In the genomic region with DNA sequence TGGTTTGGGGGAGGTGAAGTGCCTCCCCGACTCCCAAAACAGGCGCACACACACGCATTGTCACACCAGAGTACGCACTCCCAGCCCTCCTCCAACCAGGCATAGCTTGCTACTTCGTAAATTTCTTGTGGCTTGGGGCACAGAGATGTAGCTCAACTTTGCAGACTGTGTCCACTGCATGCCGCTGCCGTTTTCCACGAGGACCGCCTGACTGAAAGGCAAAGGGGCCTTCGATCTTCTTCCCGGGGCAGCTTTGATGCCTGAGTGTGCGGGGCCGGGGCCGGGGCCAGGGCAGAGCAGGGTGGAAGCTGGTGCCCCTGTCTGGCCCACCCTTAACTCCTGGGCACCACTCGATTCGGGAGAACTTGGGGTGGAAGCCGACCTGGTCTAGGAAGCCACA, we compare ENCODE assay signal across 20 cellular contexts. TPM values are rescaled to one million over a fixed set of nuclear protein-coding genes. Genes with fewer than 3 reads are reported as not detected.
DNase-seq lines count a peak whose midpoint lies in the region; ATAC-seq and TF ChIP-seq lines count a peak whose summit lies in the region.
"Had no signal": no experiment of that assay in that cellular context is flagged by ENCODE, and none has a peak within 500 bp of the region (broad histone marks: within the 10 kb centered on the region; RNA-seq: fewer than 3 reads in every experiment).

No MANE protein-coding gene starts in this region.

- no peak for ATAC-seq in activated T-helper 17 cell treated with anti-CD3 and anti-CD28 coated beads, Interleukin-2, amount 50 U/mL, for 72 hours (replicated peaks)
- ATAC-seq: gastrocnemius medialis; HCT116; left cardiac atrium; naive thymus-derived CD4-positive, alpha-beta T cell; sciatic nerve; stimulated activated naive CD8-positive, alpha-beta T cell treated with anti-CD3 and anti-CD28 coated beads, Interleukin-15, amount 100 ng/mL, for 72 hours had no signal

- H3K23ac ChIP-seq in H9 (ENCODE audit: insufficient read length, low read depth, low read length): no peak overlapping the region
- no peak overlapping the region for H3K23ac ChIP-seq in trophoblast cell (ENCODE audit: low read length)

- peaks cover 2% of the 10 kb centered on the region for H4K20me1 ChIP-seq in H9 (ENCODE audit: control insufficient read depth, insufficient read depth, insufficient read length)

- no CpG with 5 or more reads among the region's 17 CpGs for whole genome bisulfite sequencing in H9 (ENCODE audit: extremely low coverage, insufficient read length, low lambda C conversion rate)
- WGBS in iPS DF 6.9 (ENCODE audit: insufficient coverage, insufficient read length): no CpG with 5 or more reads among the region's 17 CpGs
- WGBS in trophoblast cell (ENCODE audit: extremely low coverage, insufficient coverage, insufficient read length): no CpG with 5 or more reads among the region's 17 CpGs
- WGBS in stomach, 5 donors: 21 to 52% (median 40%) methylated on average over 17 of the region's 17 CpGs

- no peak for DNase-seq in H9
- DNase-seq in iPS DF 6.9 (ENCODE audit: low read depth, low spot score): no peak
- DNase-seq in trophoblast cell: no peak
- DNase-seq in stimulated activated CD4-positive, alpha-beta T cell treated with anti-CD3 and anti-CD28 coated beads, Interleukin-4, amount 100 ng/mL, for 1 hour: no peak
- no peak for DNase-seq in stomach
- DNase-seq in T-helper 1 cell: no peak
- DNase-seq: activated CD4-positive, alpha-beta T cell treated with anti-CD3 and anti-CD28 coated beads, Interleukin-2, amount 10 ng/mL, durations not matched to agents 7 days and 5 days; activated naive CD8-positive, alpha-beta T cell treated with anti-CD3 and anti-CD28 coated beads, Interleukin-2, amount 10 ng/mL, durations not matched to agents 7 days and 5 days; gastrocnemius medialis; left cardiac atrium; naive thymus-derived CD4-positive, alpha-beta T cell; NCI-H1930; NCI-H526 treated with DMSO at 0.1 percent for 48 hours; stimulated activated naive CD8-positive, alpha-beta T cell treated with anti-CD3 and anti-CD28 coated beads, Interleukin-15, amount 100 ng/mL, for 72 hours had no signal

- H3K4me1 ChIP-seq in H9 (ENCODE audit: insufficient read depth, low read length) (peaks cover 15% of the 10 kb centered on the region; the same call in 1 of the 2 replicates), iPS DF 6.9 (ENCODE audit: control insufficient read depth, insufficient read depth, low read length) (peaks cover 7% of the 10 kb centered on the region), trophoblast cell (ENCODE audit: control insufficient read depth in 1 of 2, insufficient read depth in 2 of 2, low read length in 2 of 2) (peaks cover 25 to 36% of the 10 kb centered on the region in 2 experiments), stomach (peaks cover 11 to 46% (median 23%) of the 10 kb centered on the region in 4 donors)

- no peak overlapping the region for H3K27ac Mint-ChIP-seq in H9
- no peak overlapping the region for H3K27ac Mint-ChIP-seq in activated T-helper 17 cell treated with anti-CD3 and anti-CD28 coated beads, Interleukin-2, amount 50 U/mL, for 72 hours
- H3K27ac Mint-ChIP-seq: activated CD4-positive, alpha-beta T cell treated with anti-CD3 and anti-CD28 coated beads, Interleukin-2, amount 10 ng/mL, durations not matched to agents 7 days and 5 days; activated naive CD8-positive, alpha-beta T cell treated with anti-CD3 and anti-CD28 coated beads, Interleukin-2, amount 10 ng/mL, durations not matched to agents 7 days and 5 days; stimulated activated naive CD8-positive, alpha-beta T cell treated with anti-CD3 and anti-CD28 coated beads, Interleukin-15, amount 100 ng/mL, for 72 hours had no signal

- H3K36me3 ChIP-seq in iPS DF 6.9 (ENCODE audit: control insufficient read depth, insufficient read depth, low read length) (no peaks in the 10 kb centered on the region), trophoblast cell (ENCODE audit: control insufficient read depth in 1 of 2, insufficient read depth in 2 of 2, low read length in 2 of 2) (no peaks in the 10 kb centered on the region), stomach (no peaks in the 10 kb centered on the region)
- H3K36me3 ChIP-seq: gastrocnemius medialis, tibial nerve had no signal

- H2AFZ ChIP-seq in H9 (ENCODE audit: low read length) (no peak overlapping the region), trophoblast cell (ENCODE audit: insufficient read depth, low read length, poor library complexity) (no peak overlapping the region)

- peak overlapping the region; percentile 46 to 90 for H3K4me3 Mint-ChIP-seq in H9
- peak overlapping the region; percentile 20 for H3K4me3 Mint-ChIP-seq in activated T-helper 17 cell treated with anti-CD3 and anti-CD28 coated beads, Interleukin-2, amount 50 U/mL, for 72 hours
- H3K4me3 Mint-ChIP-seq: activated CD4-positive, alpha-beta T cell treated with anti-CD3 and anti-CD28 coated beads, Interleukin-2, amount 10 ng/mL, durations not matched to agents 7 days and 5 days; activated naive CD8-positive, alpha-beta T cell treated with anti-CD3 and anti-CD28 coated beads, Interleukin-2, amount 10 ng/mL, durations not matched to agents 7 days and 5 days; stimulated activated naive CD8-positive, alpha-beta T cell treated with anti-CD3 and anti-CD28 coated beads, Interleukin-15, amount 100 ng/mL, for 72 hours had no signal

- H3K4me3 ChIP-seq in iPS DF 6.9 (ENCODE audit: low read length): peak overlapping the region; percentile 2; the same call in 1 of the 2 replicates
- no peak overlapping the region for H3K4me3 ChIP-seq in trophoblast cell (ENCODE audit: low read depth, low read length)
- H3K4me3 ChIP-seq in stomach: no peak overlapping the region
- H3K4me3 ChIP-seq: gastrocnemius medialis, SJSA1, tibial nerve had no signal

- TF ChIP-seq EP300 in stomach (IDR thresholded peaks at IDR 0.05): no peak

- no peak overlapping the region for H2BK120ac ChIP-seq in H9 (ENCODE audit: low read depth, low read length, poor library complexity, severe bottlenecking)
- peak overlapping the region; percentile 4 for H2BK120ac ChIP-seq in trophoblast cell (ENCODE audit: insufficient read depth, low read length, poor library complexity)

- H3K56ac ChIP-seq in H9 (ENCODE audit: insufficient read length, low read depth, low read length): no peak overlapping the region

- no peak overlapping the region for H2BK5ac ChIP-seq in H9 (ENCODE audit: insufficient read length, low read length)
- no peak overlapping the region for H2BK5ac ChIP-seq in trophoblast cell (ENCODE audit: low read depth, low read length, poor library complexity)

- H2AK5ac ChIP-seq in H9 (ENCODE audit: insufficient read length, low read length) (no peak overlapping the region), trophoblast cell (ENCODE audit: low read length) (no peak overlapping the region)

- no peak overlapping the region for H4K5ac ChIP-seq in H9 (ENCODE audit: insufficient read length, low read depth, low read length)

- H2BK12ac ChIP-seq in H9 (ENCODE audit: insufficient read length, low read depth, low read length): no peak overlapping the region
- no peak overlapping the region for H2BK12ac ChIP-seq in trophoblast cell (ENCODE audit: low read length)

- H2BK20ac ChIP-seq in H9 (ENCODE audit: low read depth, low read length, poor library complexity, severe bottlenecking): no peak overlapping the region

- H3T11ph ChIP-seq in H9 (ENCODE audit: low read length): no peak overlapping the region

- H2BK15ac ChIP-seq in H9 (ENCODE audit: low read depth, low read length): no peak overlapping the region

- peaks cover 71% of the 10 kb centered on the region for H3K27me3 Mint-ChIP-seq in H9 (ENCODE audit: low read depth)
- peaks cover 62% of the 10 kb centered on the region for H3K27me3 Mint-ChIP-seq in activated T-helper 17 cell treated with anti-CD3 and anti-CD28 coated beads, Interleukin-2, amount 50 U/mL, for 72 hours

- H3K23me2 ChIP-seq in H9 (ENCODE audit: insufficient read length, low read depth, low read length, poor library complexity, severe bottlenecking): peaks cover 50% of the 10 kb centered on the region

- H3K14ac ChIP-seq in H9 (ENCODE audit: insufficient read depth, low read length) (no peak overlapping the region), trophoblast cell (ENCODE audit: low read length) (no peak overlapping the region)

- no peak overlapping the region for H3K27ac ChIP-seq in H9 (ENCODE audit: insufficient read length, low read depth, low read length)
- H3K27ac ChIP-seq in iPS DF 6.9 (ENCODE audit: low read length): no peak overlapping the region
- H3K27ac ChIP-seq in trophoblast cell (ENCODE audit: low read depth, low read length): no peak overlapping the region
- H3K27ac ChIP-seq in stomach: no peak overlapping the region
- H3K27ac ChIP-seq: gastrocnemius medialis, HL-60, SJSA1 had no signal

- TF ChIP-seq CTCF in H9 (conservative IDR thresholded peaks at IDR 0.05) (no peak), stomach (IDR thresholded peaks at IDR 0.05) (no peak)

- H3K4me2 ChIP-seq in H9 (ENCODE audit: insufficient read depth, insufficient read length, low read length): peak overlapping the region; percentile 94
- peak overlapping the region; percentile 18 for H3K4me2 ChIP-seq in trophoblast cell (ENCODE audit: low read length)

- H4K8ac ChIP-seq in H9 (replicated peaks; ENCODE audit: insufficient read length, low read depth, low read length) (no peak overlapping the region), trophoblast cell (ENCODE audit: low read depth, low read length) (no peak overlapping the region)

- H3K27me3 ChIP-seq in H9 (ENCODE audit: insufficient read depth, low read length) (peaks cover 40% of the 10 kb centered on the region), iPS DF 6.9 (ENCODE audit: control insufficient read depth, insufficient read depth, low read length) (peaks cover 44% of the 10 kb centered on the region), trophoblast cell (ENCODE audit: insufficient read depth, low read length) (peaks cover 36% of the 10 kb centered on the region), stomach (peaks cover 0 to 87% (median 71%) of the 10 kb centered on the region in 3 donors)
- H3K27me3 ChIP-seq: SJSA1 had no signal

- no peaks in the 10 kb centered on the region for H3K9me3 ChIP-seq in H9 (ENCODE audit: control insufficient read depth, low read depth, low read length)
- no peaks in the 10 kb centered on the region for H3K9me3 ChIP-seq in iPS DF 6.9 (ENCODE audit: control insufficient read depth, insufficient read depth, low read length)
- H3K9me3 ChIP-seq in trophoblast cell (ENCODE audit: insufficient read depth, low read depth, low read length): peaks cover 5% of the 10 kb centered on the region
- no peaks in the 10 kb centered on the region for H3K9me3 ChIP-seq in stomach
- H3K9me3 ChIP-seq: gastrocnemius medialis, SJSA1, tibial nerve had no signal

- H3K79me1 ChIP-seq in H9 (ENCODE audit: insufficient read depth, low read depth, low read length, poor library complexity, severe bottlenecking): no peaks in the 10 kb centered on the region
- peaks cover 13% of the 10 kb centered on the region for H3K79me1 ChIP-seq in trophoblast cell (ENCODE audit: low read length)

- H3K4ac ChIP-seq in H9 (ENCODE audit: low read depth, low read length): no peak overlapping the region
- H3K4ac ChIP-seq in trophoblast cell (ENCODE audit: low read depth, low read length): no peak overlapping the region

- no peak overlapping the region for H4K12ac ChIP-seq in trophoblast cell (ENCODE audit: low read depth, low read length)

- intact Hi-C loops in stomach (cut with DNase I; ENCODE audit: low total_unique reads): no loop called here

- H4K91ac ChIP-seq in H9 (ENCODE audit: insufficient read length, low read depth, low read length) (no peak overlapping the region), trophoblast cell (ENCODE audit: low read depth, low read length) (no peak overlapping the region)

- H3K36me3 Mint-ChIP-seq in H9 (ENCODE audit: insufficient read depth in 1 of 3, low read depth in 3 of 3): no peaks in the 10 kb centered on the region; a peak in 1 of 7 replicates
- peaks cover 6% of the 10 kb centered on the region for H3K36me3 Mint-ChIP-seq in activated T-helper 17 cell treated with anti-CD3 and anti-CD28 coated beads, Interleukin-2, amount 50 U/mL, for 72 hours (ENCODE audit: low read depth)
- H3K36me3 Mint-ChIP-seq: naive thymus-derived CD4-positive, alpha-beta T cell had no signal

- H3K9ac ChIP-seq in H9 (ENCODE audit: extremely low read depth, insufficient read length, low read length) (no peak overlapping the region), trophoblast cell (ENCODE audit: low read length) (no peak overlapping the region)

- TF ChIP-seq POLR2A in stomach (IDR thresholded peaks at IDR 0.05): no peak

- no peaks in the 10 kb centered on the region; a peak in 2 of 5 replicates for H3K9me3 Mint-ChIP-seq in H9
- H3K9me3 Mint-ChIP-seq in activated T-helper 17 cell treated with anti-CD3 and anti-CD28 coated beads, Interleukin-2, amount 50 U/mL, for 72 hours: no peaks in the 10 kb centered on the region
- H3K9me3 Mint-ChIP-seq: activated CD4-positive, alpha-beta T cell treated with anti-CD3 and anti-CD28 coated beads, Interleukin-2, amount 10 ng/mL, durations not matched to agents 7 days and 5 days; activated naive CD8-positive, alpha-beta T cell treated with anti-CD3 and anti-CD28 coated beads, Interleukin-2, amount 10 ng/mL, durations not matched to agents 7 days and 5 days; stimulated activated naive CD8-positive, alpha-beta T cell treated with anti-CD3 and anti-CD28 coated beads, Interleukin-15, amount 100 ng/mL, for 72 hours had no signal

- no peak overlapping the region for H3K18ac ChIP-seq in H9 (ENCODE audit: insufficient read length, low read depth, low read length)
- H3K18ac ChIP-seq in trophoblast cell (ENCODE audit: low read length): no peak overlapping the region

- H3K79me2 ChIP-seq in H9 (ENCODE audit: insufficient read depth, low read length) (no peaks in the 10 kb centered on the region), trophoblast cell (ENCODE audit: control insufficient read depth, insufficient read depth, low read length, poor library complexity) (no peaks in the 10 kb centered on the region)

- H3K4me1 Mint-ChIP-seq in H9: peaks cover 53 to 54% of the 10 kb centered on the region in 2 experiments
- peaks cover 22% of the 10 kb centered on the region for H3K4me1 Mint-ChIP-seq in activated T-helper 17 cell treated with anti-CD3 and anti-CD28 coated beads, Interleukin-2, amount 50 U/mL, for 72 hours

RNA-seq across cellular contexts. Expression of a gene that starts 5.7 kb away (rescaled TPM):
- total RNA-seq in H9 (2021) (3.2 and 4.1 TPM in 2 replicates), stomach (10 to 100 TPM in 1 of 5 donors, 1 to 10 TPM in 3, under 1 TPM in 1; 0.87 to 14.3 (median 6.4) TPM)
- 1 to 10 TPM in 1 of 2 donors, under 1 TPM in 1; 0.82 to 1.2 TPM for total RNA-seq in activated T-helper 17 cell treated with anti-CD3 and anti-CD28 coated beads, Interleukin-2, amount 50 U/mL, for 72 hours
- 3.6 and 3.7 TPM in 2 replicates for polyA plus RNA-seq in trophoblast cell (2013)
- polyA plus RNA-seq in stomach: 1 to 10 TPM; 3.3 to 5.8 (median 3.7) TPM
